12 cellular contexts compared by ENCODE assay signal in genomic region chr4:150962245-150962644, GRCh38. TPM values are rescaled to one million over a fixed set of nuclear protein-coding genes. Genes with fewer than 3 reads are reported as not detected.
A peak's percentile ranks its signal among the peaks of the same experiment; 100 is the strongest.
DNase-seq lines count a peak whose midpoint lies in the region; ATAC-seq, FAIRE-seq and TF ChIP-seq lines count a peak whose summit lies in the region.
"Had no signal": no experiment of that assay in that cellular context is flagged by ENCODE, and none has a peak within 500 bp of the region (broad histone marks: within the 10 kb centered on the region; RNA-seq: fewer than 3 reads in every experiment).

No MANE protein-coding gene starts in this region.

- H3K36me3 ChIP-seq in GM12878 (ENCODE audit: control insufficient read depth in 2 of 2, insufficient read depth in 2 of 2, low read length in 1 of 2): peaks cover 0 to 4% of the 10 kb centered on the region in 2 experiments; a peak in 3 of 4 replicates

- POLR2A ChIA-PET in GM12878 (lab: Charles Lee): interaction anchor here (0.6 to 2.8 kb wide), 7 partner anchors 9 to 43 kb away, joined by 3 to 11 read pairs (median 7); no protein-coding TSS in a partner anchor

- peaks cover 17% of the 10 kb centered on the region for H3K79me2 ChIP-seq in GM12878 (ENCODE audit: control insufficient read depth, insufficient read depth, low read length)

- FAIRE-seq in GM12878 (lab: Jason Lieb, UNC): peak; percentile 44
- FAIRE-seq: H1 had no signal

- TF ChIP-seq CTCF in GM12878 (IDR thresholded peaks at IDR 0.05 in 2 of 3, conservative IDR thresholded peaks at IDR 0.05 in 1 of 3; ENCODE audit: control insufficient read depth in 2 of 3, extremely low read depth in 1 of 3, insufficient read depth in 1 of 3, low read depth in 3 of 3, low read length in 3 of 3) (no peak), progenitor cell of endocrine pancreas (IDR thresholded peaks at IDR 0.05; ENCODE audit: unreplicated experiment) (no peak)

- SMC1A ChIA-PET in GM12878 (lab: Charles Lee; ENCODE audit: uncharacterized antibody, unreplicated experiment): interaction anchor here (0.9 to 3.8 kb wide), 14 partner anchors 11 to 141 kb away, joined by 3 to 61 read pairs (median 4); no protein-coding TSS in a partner anchor

- peak overlapping the region; percentile 60 for H3K27ac Mint-ChIP-seq in activated T-cell treated with anti-CD3 and anti-CD28 coated beads, Interleukin-2, amount 50 U/mL, for 72 hours
- no peak overlapping the region for H3K27ac Mint-ChIP-seq in stimulated activated naive B cell treated with anti-CD40 and anti-IgM and Interleukin-4, amounts not matched to agents 10 μg/mL and 1 μg/mL and 100 μg/mL, for 72 hours
- no peak overlapping the region for H3K27ac Mint-ChIP-seq in progenitor cell of endocrine pancreas

- no peak overlapping the region for H3K27ac ChIP-seq in GM12878 (ENCODE audit: control insufficient read depth, insufficient read depth)

- TF ChIP-seq POLR2A in GM12878 (IDR thresholded peaks at IDR 0.05; ENCODE audit: low read depth, low read length): no peak

- H3K9me3 Mint-ChIP-seq in activated T-cell treated with anti-CD3 and anti-CD28 coated beads, Interleukin-2, amount 50 U/mL, for 72 hours: peaks cover 6 to 12% of the 10 kb centered on the region in 2 donors
- peaks cover 9 to 15% of the 10 kb centered on the region in 2 donors for H3K9me3 Mint-ChIP-seq in stimulated activated naive B cell treated with anti-CD40 and anti-IgM and Interleukin-4, amounts not matched to agents 10 μg/mL and 1 μg/mL and 100 μg/mL, for 72 hours
- H3K9me3 Mint-ChIP-seq in progenitor cell of endocrine pancreas (ENCODE audit: low read depth): peaks cover 20% of the 10 kb centered on the region

- peaks cover 13 to 23% of the 10 kb centered on the region in 2 donors for H3K36me3 Mint-ChIP-seq in activated T-cell treated with anti-CD3 and anti-CD28 coated beads, Interleukin-2, amount 50 U/mL, for 72 hours (ENCODE audit: insufficient read depth in 2 of 2)
- peaks cover 23 to 25% of the 10 kb centered on the region in 2 donors for H3K36me3 Mint-ChIP-seq in stimulated activated naive B cell treated with anti-CD40 and anti-IgM and Interleukin-4, amounts not matched to agents 10 μg/mL and 1 μg/mL and 100 μg/mL, for 72 hours
- peaks cover 29% of the 10 kb centered on the region for H3K36me3 Mint-ChIP-seq in progenitor cell of endocrine pancreas (ENCODE audit: insufficient read depth)

- BruUV-seq in GM12878 (replicated peaks; lab: Mats Ljungman, UMichigan): no TSS peak

- intact Hi-C loops in GM12878 (cut with micrococcal nuclease; ENCODE audit: unreplicated experiment): no loop called here

- in situ Hi-C loops in GM12878 (cut with MboI): no loop called here

- ATAC-seq in activated T-cell treated with anti-CD3 and anti-CD28 coated beads, Interleukin-2, amount 50 U/mL, for 72 hours (replicated peaks in 1 of 2): peak; percentile 88 to 90
- peak; percentile 85 for ATAC-seq in HG02885 (IDR thresholded peaks at IDR 0.05; ENCODE audit: poor library complexity, unreplicated experiment)
- ATAC-seq in GM12878: peak; percentile 95
- peak; percentile 86 to 93 for ATAC-seq in stimulated activated naive B cell treated with anti-CD40 and anti-IgM and Interleukin-4, amounts not matched to agents 10 μg/mL and 1 μg/mL and 100 μg/mL, for 72 hours (replicated peaks)

- peak; percentile 29 to 36 for DNase-seq in activated T-cell treated with anti-CD3 and anti-CD28 coated beads, Interleukin-2, amount 50 U/mL, for 72 hours
- no peak for DNase-seq in activated T-cell treated with anti-CD3 and anti-CD28 coated beads, Interleukin-2, amount 50 U/mL, for 48 hours
- no peak for DNase-seq in GM12878 (ENCODE audit: low read depth, low spot score)
- DNase-seq in stimulated activated naive B cell treated with anti-CD40 and anti-IgM and Interleukin-4, amounts not matched to agents 10 μg/mL and 1 μg/mL and 100 μg/mL, for 72 hours: no peak
- DNase-seq in T1000 (lab: John Stamatoyannopoulos, UW): no peak
- DNase-seq in progenitor cell of endocrine pancreas (ENCODE audit: low spot score, unreplicated experiment): no peak
- DNase-seq in GOT3 (lab: John Stamatoyannopoulos, UW): no peak
- DNase-seq: caudate nucleus, NCI-H2171 treated with DMSO at 0.1 percent for 48 hours, Right ventricle myocardium superior had no signal

- H3K4me3 Mint-ChIP-seq in activated T-cell treated with anti-CD3 and anti-CD28 coated beads, Interleukin-2, amount 50 U/mL, for 72 hours: no peak overlapping the region
- no peak overlapping the region for H3K4me3 Mint-ChIP-seq in stimulated activated naive B cell treated with anti-CD40 and anti-IgM and Interleukin-4, amounts not matched to agents 10 μg/mL and 1 μg/mL and 100 μg/mL, for 72 hours
- H3K4me3 Mint-ChIP-seq in progenitor cell of endocrine pancreas (ENCODE audit: low read depth): no peak overlapping the region

- no peaks in the 10 kb centered on the region for H3K27me3 ChIP-seq in GM12878 (replicated peaks in 1 of 2; ENCODE audit: control insufficient read depth in 2 of 2, insufficient read depth in 2 of 2, low read length in 1 of 2)

- no peak overlapping the region for H3K9ac ChIP-seq in GM12878 (ENCODE audit: control insufficient read depth, insufficient read depth, low read length)

- peaks cover 17% of the 10 kb centered on the region for H3K9me3 ChIP-seq in GM12878 (replicated peaks; ENCODE audit: control insufficient read depth, insufficient read depth, low read length)

- no peak overlapping the region for H3K4me3 ChIP-seq in GM12878

- no peak overlapping the region for H3K4me2 ChIP-seq in GM12878 (ENCODE audit: control insufficient read depth, insufficient read depth)

- CTCF ChIA-PET in GM12878 (lab: Yijun Ruan, JAX): interaction anchor here (0.7 to 3.9 kb wide), 16 partner anchors 9 to 239 kb away, joined by 3 to 48 read pairs (median 6); partner anchors contain the start of gene LRBA

- H3K4me1 ChIP-seq in GM12878 (ENCODE audit: control insufficient read depth, insufficient read depth, low read length): peaks cover 3% of the 10 kb centered on the region

- peaks cover 40% of the 10 kb centered on the region for H3K4me1 Mint-ChIP-seq in activated T-cell treated with anti-CD3 and anti-CD28 coated beads, Interleukin-2, amount 50 U/mL, for 72 hours (ENCODE audit: low read depth)
- peaks cover 1 to 28% of the 10 kb centered on the region in 2 donors for H3K4me1 Mint-ChIP-seq in stimulated activated naive B cell treated with anti-CD40 and anti-IgM and Interleukin-4, amounts not matched to agents 10 μg/mL and 1 μg/mL and 100 μg/mL, for 72 hours
- H3K4me1 Mint-ChIP-seq in progenitor cell of endocrine pancreas (ENCODE audit: low read depth): no peaks in the 10 kb centered on the region

- H3K27me3 Mint-ChIP-seq in activated T-cell treated with anti-CD3 and anti-CD28 coated beads, Interleukin-2, amount 50 U/mL, for 72 hours (ENCODE audit: low read depth): no peaks in the 10 kb centered on the region
- no peaks in the 10 kb centered on the region for H3K27me3 Mint-ChIP-seq in stimulated activated naive B cell treated with anti-CD40 and anti-IgM and Interleukin-4, amounts not matched to agents 10 μg/mL and 1 μg/mL and 100 μg/mL, for 72 hours
- no peaks in the 10 kb centered on the region for H3K27me3 Mint-ChIP-seq in progenitor cell of endocrine pancreas

- TF ChIP-seq RAD21 in GM12878 (IDR thresholded peaks at IDR 0.05; ENCODE audit: insufficient read depth, low read depth, low read length): no peak

- H2AFZ ChIP-seq in GM12878 (ENCODE audit: control insufficient read depth, low read depth, low read length): no peak overlapping the region

- WGBS in GM12878 (ENCODE audit: insufficient coverage, insufficient replicate concordance, low lambda C conversion rate, missing lambda C conversion rate): 50% methylated on average over 1 of the region's 1 CpG

- TF ChIP-seq EP300 in GM12878 (IDR thresholded peaks at IDR 0.05; ENCODE audit: borderline replicate concordance in 1 of 2, control insufficient read depth in 1 of 2, low read depth in 2 of 2, low read length in 2 of 2): no peak

- RAD21 ChIA-PET in GM12878 (lab: Charles Lee; ENCODE audit: unreplicated experiment): interaction anchor here (0.6 to 4.0 kb wide), 15 partner anchors 9 to 390 kb away, joined by 3 to 36 read pairs (median 5); partner anchors contain the start of gene LRBA

- no peaks in the 10 kb centered on the region for H4K20me1 ChIP-seq in GM12878 (ENCODE audit: control insufficient read depth, insufficient read depth)

TF ChIP-seq in GM12878, 131 proteins besides CTCF, POLR2A, EP300 and RAD21 (continues in another document):
- no peak for TF ChIP-seq E2F4 (IDR thresholded peaks at IDR 0.05; ENCODE audit: low read depth, low read length)

RNA-seq across cellular contexts. Expression of gene LRBA, which starts 52.8 kb away (rescaled TPM):
- 10 to 100 TPM; 46.3 to 56.6 TPM for total RNA-seq in activated T-cell treated with anti-CD3 and anti-CD28 coated beads, Interleukin-2, amount 50 U/mL, for 72 hours
- 574 and 578 TPM in 2 replicates for total RNA-seq in GM12878 (2013; cell fraction: nucleolus; rRNA removed)
- total RNA-seq in GM12878 (2014; rRNA removed) (75.5 and 89.8 TPM in 2 replicates), GM12878 (2014; rRNA removed; fragmentation: Illumina TruSeq; extraction: Trizol) (93.4 and 101 TPM in 2 replicates), GM12878 (2021) (70.6 and 72.7 TPM in 2 replicates), progenitor cell of endocrine pancreas (95.2 and 103 TPM in 2 replicates)
- 40.5 TPM for polyA plus RNA-seq in GM12878 (2011; ENCODE audit: low read depth)
- polyA plus RNA-seq in GM12878 (2011; rRNA removed) (74.6 and 82.6 TPM in 2 replicates), GM12878 (2014; fragmentation: Illumina TruSeq; extraction: Trizol) (74.4 and 98.9 TPM in 2 replicates), GM12878 (2014; fragmentation: Nextera tagmentation; extraction: Ambion mirVana) (10 to 100 TPM; 20.3 to 22.0 TPM), GM12878 (2014; rRNA removed) (37.1 and 39.4 TPM in 2 replicates), GM12878 (2016; fragmentation: Nextera tagmentation; extraction: Ambion mirVana) (10 to 100 TPM; 24.8 to 29.4 TPM)
- polyA plus RNA-seq in GM12878 (2011; cell fraction: cytosol; rRNA removed): 71.9 and 79.6 TPM in 2 replicates
- 58.5 and 60.2 TPM in 2 replicates for polyA plus RNA-seq in GM12878 (2011; cell fraction: nucleus; rRNA removed)
- polyA plus RNA-seq in GM12878 (2012): 39.6 and 45.7 TPM in 2 replicates
- polyA minus RNA-seq in GM12878 (2011; rRNA and poly(A)+ RNA removed): 433 TPM in 2 replicates
- polyA minus RNA-seq in GM12878 (2011; cell fraction: cytosol; rRNA and poly(A)+ RNA removed): 91.3 and 96.2 TPM in 2 replicates
- 384 and 542 TPM in 2 replicates for polyA minus RNA-seq in GM12878 (2011; cell fraction: nucleus; rRNA and poly(A)+ RNA removed)

Comparison
In these comparisons a context has a peak if more than half of its experiments do, and no peak if none do; other contexts are left out.
1. DNase-seq: peak in activated T-cell treated with anti-CD3 and anti-CD28 coated beads, Interleukin-2, amount 50 U/mL, for 72 hours (2 of 2); none in activated T-cell treated with anti-CD3 and anti-CD28 coated beads, Interleukin-2, amount 50 U/mL, for 48 hours (0 of 2), GM12878 (single experiment), stimulated activated naive B cell treated with anti-CD40 and anti-IgM and Interleukin-4, amounts not matched to agents 10 μg/mL and 1 μg/mL and 100 μg/mL, for 72 hours (single experiment), T1000 (single experiment), progenitor cell of endocrine pancreas (single experiment) and GOT3 (single experiment).
2. Peak in every context shown above with its lines, with median percentiles within 50 percentile points of each other: ATAC-seq.